Comparison of ENCODE assay signal across 17 cellular contexts in genomic region chr1:245860681-245861552, GRCh38.
DNase-seq lines count a peak whose midpoint lies in the region; ATAC-seq and TF ChIP-seq lines count a peak whose summit lies in the region.
"Had no signal": no experiment of that assay in that cellular context is flagged by ENCODE, and none has a peak within 500 bp of the region (broad histone marks: within the 10 kb centered on the region; RNA-seq: fewer than 3 reads in every experiment).

No MANE protein-coding gene starts in this region.

- H4K12ac ChIP-seq in trophoblast cell (ENCODE audit: low read depth, low read length), result no peak overlapping the region

- intact Hi-C loops in adrenal gland (cut with DNase I), result no loop called here

- H3K4me3 ChIP-seq in BLaER1 (no peak overlapping the region), fibroblast of lung (replicated peaks in 1 of 4; ENCODE audit: control extremely low read depth in 1 of 4, insufficient read depth in 1 of 4, low read depth in 3 of 4, low read length in 4 of 4) (no peak overlapping the region), trophoblast cell (ENCODE audit: low read depth, low read length) (no peak overlapping the region), adrenal gland (no peak overlapping the region)
- H3K4me3 ChIP-seq: PC-9 had no signal

- no peaks in the 10 kb centered on the region for H4K20me1 ChIP-seq in BLaER1
- H4K20me1 ChIP-seq in fibroblast of lung (ENCODE audit: control insufficient read depth, extremely low read depth, insufficient read depth, low read length), result no peaks in the 10 kb centered on the region
- no peaks in the 10 kb centered on the region for H4K20me1 ChIP-seq in H9 (ENCODE audit: control insufficient read depth, insufficient read depth, insufficient read length)

- H2AK5ac ChIP-seq in trophoblast cell (ENCODE audit: low read length), result no peak overlapping the region
- H2AK5ac ChIP-seq in H9 (ENCODE audit: insufficient read length, low read length), result no peak overlapping the region

- DNase-seq in RPMI7951 (ENCODE audit: low read depth) (peak; percentile 70), fibroblast of lung (ENCODE audit: low read depth in 2 of 2) (peak; percentile 66 to 88), trophoblast cell (peak; percentile 54 to 60), adrenal gland (no peak), H9 (no peak), NCI-H345 (lab: John Stamatoyannopoulos, UW) (no peak)
- DNase-seq: activated CD4-positive, alpha-beta T cell treated with anti-CD3 and anti-CD28 coated beads, Interleukin-2, amount 10 ng/mL, durations not matched to agents 7 days and 5 days; activated effector memory CD4-positive, alpha-beta T cell treated with anti-CD3 and anti-CD28 coated beads, Interleukin-2, amount 50 U/mL, for 16 hours; cerebellar nuclear complex; NCI-H2227 treated with DMSO at 0.1 percent for 48 hours; PC-9 had no signal

- H3K36me3 Mint-ChIP-seq in H9 (ENCODE audit: insufficient read depth in 1 of 3, low read depth in 3 of 3), result no peaks in the 10 kb centered on the region

- H2BK12ac ChIP-seq in trophoblast cell (ENCODE audit: low read length) (no peak overlapping the region), H9 (ENCODE audit: insufficient read length, low read depth, low read length) (no peak overlapping the region)

- no peak overlapping the region for H2BK5ac ChIP-seq in trophoblast cell (ENCODE audit: low read depth, low read length, poor library complexity)
- no peak overlapping the region for H2BK5ac ChIP-seq in H9 (ENCODE audit: insufficient read length, low read length)

- H3K36me3 ChIP-seq in BLaER1, result peaks cover 35% of the 10 kb centered on the region
- no peaks in the 10 kb centered on the region for H3K36me3 ChIP-seq in fibroblast of lung (ENCODE audit: control insufficient read depth, insufficient read depth, low read length)
- H3K36me3 ChIP-seq in trophoblast cell (ENCODE audit: control insufficient read depth in 1 of 2, insufficient read depth in 2 of 2, low read length in 2 of 2), result peaks cover 2 to 4% of the 10 kb centered on the region in 2 experiments
- H3K36me3 ChIP-seq in adrenal gland (replicated peaks in 1 of 2), result no peaks in the 10 kb centered on the region

- H3K9me3 ChIP-seq in BLaER1 (no peaks in the 10 kb centered on the region), fibroblast of lung (ENCODE audit: control insufficient read depth, insufficient read depth, low read depth, low read length) (no peaks in the 10 kb centered on the region), trophoblast cell (ENCODE audit: insufficient read depth, low read depth, low read length) (no peaks in the 10 kb centered on the region), adrenal gland (replicated peaks in 1 of 3) (no peaks in the 10 kb centered on the region), H9 (ENCODE audit: control insufficient read depth, low read depth, low read length) (no peaks in the 10 kb centered on the region)

- H3K27me3 ChIP-seq in BLaER1 (no peaks in the 10 kb centered on the region), fibroblast of lung (ENCODE audit: control insufficient read depth, insufficient read depth, low read length) (no peaks in the 10 kb centered on the region), trophoblast cell (ENCODE audit: insufficient read depth, low read length) (no peaks in the 10 kb centered on the region), adrenal gland (no peaks in the 10 kb centered on the region), H9 (ENCODE audit: insufficient read depth, low read length) (no peaks in the 10 kb centered on the region)
- H3K27me3 ChIP-seq: foreskin keratinocyte had no signal

- WGBS in trophoblast cell (ENCODE audit: extremely low coverage, insufficient coverage, insufficient read length), result no CpG with 5 or more reads among the region's 8 CpGs
- WGBS in adrenal gland, 4 donors, result 56 to 72% (median 63%) methylated on average over 7 to 8 of the region's 8 CpGs
- no CpG with 5 or more reads among the region's 8 CpGs for WGBS in H9 (ENCODE audit: extremely low coverage, insufficient read length, low lambda C conversion rate)

- H3K79me1 ChIP-seq in trophoblast cell (ENCODE audit: low read length) (peaks cover 2% of the 10 kb centered on the region), H9 (ENCODE audit: insufficient read depth, low read depth, low read length, poor library complexity, severe bottlenecking) (no peaks in the 10 kb centered on the region)

- no peak overlapping the region for H3K18ac ChIP-seq in trophoblast cell (ENCODE audit: low read length)
- H3K18ac ChIP-seq in H9 (ENCODE audit: insufficient read length, low read depth, low read length), result no peak overlapping the region

- no peak overlapping the region for H3K14ac ChIP-seq in trophoblast cell (ENCODE audit: low read length)
- no peak overlapping the region for H3K14ac ChIP-seq in H9 (ENCODE audit: insufficient read depth, low read length)

- H3K27ac Mint-ChIP-seq in H9, result no peak overlapping the region
- H3K27ac Mint-ChIP-seq: activated CD4-positive, alpha-beta T cell treated with anti-CD3 and anti-CD28 coated beads, Interleukin-2, amount 10 ng/mL, durations not matched to agents 7 days and 5 days; CD14-positive monocyte; T-helper 1 cell treated with Interleukin-12 subunit alpha and Interleukin-12 subunit beta and Interleukin-4 antibody, amounts not matched to agents 30 μg/mL and 1 μg/mL, for 36 hours had no signal

- no peak overlapping the region for H4K91ac ChIP-seq in trophoblast cell (ENCODE audit: low read depth, low read length)
- no peak overlapping the region for H4K91ac ChIP-seq in H9 (ENCODE audit: insufficient read length, low read depth, low read length)

- H3K4ac ChIP-seq in trophoblast cell (ENCODE audit: low read depth, low read length) (no peak overlapping the region), H9 (ENCODE audit: low read depth, low read length) (no peak overlapping the region)

- H4K5ac ChIP-seq in H9 (ENCODE audit: insufficient read length, low read depth, low read length), result no peak overlapping the region

- no peaks in the 10 kb centered on the region for H3K9me3 Mint-ChIP-seq in H9
- H3K9me3 Mint-ChIP-seq: activated CD4-positive, alpha-beta T cell treated with anti-CD3 and anti-CD28 coated beads, Interleukin-2, amount 10 ng/mL, durations not matched to agents 7 days and 5 days; neural crest cell; T-helper 1 cell treated with Interleukin-12 subunit alpha and Interleukin-12 subunit beta and Interleukin-4 antibody, amounts not matched to agents 30 μg/mL and 1 μg/mL, for 36 hours had no signal

- no peak for ATAC-seq in GM19395 (IDR thresholded peaks at IDR 0.05; ENCODE audit: unreplicated experiment)

- no peak overlapping the region for H3K56ac ChIP-seq in H9 (ENCODE audit: insufficient read length, low read depth, low read length)

- peaks cover 7 to 9% of the 10 kb centered on the region in 2 experiments for H3K4me1 Mint-ChIP-seq in H9
- H3K4me1 Mint-ChIP-seq: activated CD4-positive, alpha-beta T cell treated with anti-CD3 and anti-CD28 coated beads, Interleukin-2, amount 10 ng/mL, durations not matched to agents 7 days and 5 days; CD14-positive monocyte had no signal

- no peak overlapping the region for H3K27ac ChIP-seq in BLaER1
- peak overlapping the region; percentile 75 for H3K27ac ChIP-seq in fibroblast of lung (ENCODE audit: insufficient read depth, low read length)
- H3K27ac ChIP-seq in trophoblast cell (ENCODE audit: low read depth, low read length), result no peak overlapping the region
- H3K27ac ChIP-seq in adrenal gland, result peak overlapping the region in 1 of 5 donors; percentile 20
- H3K27ac ChIP-seq in H9 (ENCODE audit: insufficient read length, low read depth, low read length), result no peak overlapping the region
- H3K27ac ChIP-seq: foreskin keratinocyte, PC-9 had no signal

- TF ChIP-seq POLR2A in adrenal gland (IDR thresholded peaks at IDR 0.05), result no peak

- no peak overlapping the region for H2BK15ac ChIP-seq in H9 (ENCODE audit: low read depth, low read length)

- H2BK120ac ChIP-seq in trophoblast cell (ENCODE audit: insufficient read depth, low read length, poor library complexity) (no peak overlapping the region), H9 (ENCODE audit: low read depth, low read length, poor library complexity, severe bottlenecking) (no peak overlapping the region)

- H3K4me3 Mint-ChIP-seq in H9, result no peak overlapping the region
- H3K4me3 Mint-ChIP-seq: activated CD4-positive, alpha-beta T cell treated with anti-CD3 and anti-CD28 coated beads, Interleukin-2, amount 10 ng/mL, durations not matched to agents 7 days and 5 days; CD14-positive monocyte; neural crest cell; T-helper 1 cell treated with Interleukin-12 subunit alpha and Interleukin-12 subunit beta and Interleukin-4 antibody, amounts not matched to agents 30 μg/mL and 1 μg/mL, for 36 hours had no signal

- H3K4me2 ChIP-seq in BLaER1 (peak overlapping the region; percentile 33), fibroblast of lung (ENCODE audit: extremely low read depth, insufficient read depth, low read length) (peak overlapping the region; percentile 36), trophoblast cell (ENCODE audit: low read length) (no peak overlapping the region), H9 (ENCODE audit: insufficient read depth, insufficient read length, low read length) (no peak overlapping the region)
- H3K4me2 ChIP-seq: PC-9 had no signal

- H3K23ac ChIP-seq in trophoblast cell (ENCODE audit: low read length), result peak overlapping the region; percentile 25
- H3K23ac ChIP-seq in H9 (ENCODE audit: insufficient read length, low read depth, low read length), result no peak overlapping the region

- H3K23me2 ChIP-seq in H9 (ENCODE audit: insufficient read length, low read depth, low read length, poor library complexity, severe bottlenecking), result no peaks in the 10 kb centered on the region

- no peak overlapping the region for H2BK20ac ChIP-seq in H9 (ENCODE audit: low read depth, low read length, poor library complexity, severe bottlenecking)

- no peak overlapping the region for H3K9ac ChIP-seq in BLaER1
- H3K9ac ChIP-seq in fibroblast of lung (ENCODE audit: insufficient read depth, low read length), result no peak overlapping the region
- no peak overlapping the region for H3K9ac ChIP-seq in trophoblast cell (ENCODE audit: low read length)
- no peak overlapping the region for H3K9ac ChIP-seq in H9 (ENCODE audit: extremely low read depth, insufficient read length, low read length)

- H3K4me1 ChIP-seq in BLaER1 (peaks cover 16% of the 10 kb centered on the region), fibroblast of lung (ENCODE audit: control insufficient read depth, extremely low read depth, insufficient read depth, low read length) (peaks cover 23% of the 10 kb centered on the region), trophoblast cell (ENCODE audit: control insufficient read depth in 1 of 2, insufficient read depth in 2 of 2, low read length in 2 of 2) (peaks cover 2 to 11% of the 10 kb centered on the region in 2 experiments), adrenal gland (replicated peaks in 1 of 2) (peaks cover 0 to 8% of the 10 kb centered on the region in 2 donors), H9 (ENCODE audit: insufficient read depth, low read length) (no peaks in the 10 kb centered on the region; the same call in 1 of the 2 replicates)
- H3K4me1 ChIP-seq: foreskin keratinocyte had no signal

- TF ChIP-seq CTCF in fibroblast of lung (conservative IDR thresholded peaks at IDR 0.05 in 1 of 2, IDR thresholded peaks at IDR 0.05 in 1 of 2; ENCODE audit: low read depth in 1 of 2, low read length in 2 of 2) (peak; percentile 8 to 35), adrenal gland (IDR thresholded peaks at IDR 0.05) (no peak), H9 (conservative IDR thresholded peaks at IDR 0.05) (no peak)

- no peak overlapping the region for H2AFZ ChIP-seq in fibroblast of lung (ENCODE audit: low read length)
- H2AFZ ChIP-seq in trophoblast cell (ENCODE audit: insufficient read depth, low read length, poor library complexity), result no peak overlapping the region
- H2AFZ ChIP-seq in H9 (ENCODE audit: low read length), result no peak overlapping the region
- H2AFZ ChIP-seq: PC-9 had no signal

- no peak overlapping the region for H3T11ph ChIP-seq in H9 (ENCODE audit: low read length)

- H3K27me3 Mint-ChIP-seq in H9 (ENCODE audit: low read depth), result no peaks in the 10 kb centered on the region; the same call in 1 of the 2 replicates
- H3K27me3 Mint-ChIP-seq: activated CD4-positive, alpha-beta T cell treated with anti-CD3 and anti-CD28 coated beads, Interleukin-2, amount 10 ng/mL, durations not matched to agents 7 days and 5 days had no signal

- H4K8ac ChIP-seq in trophoblast cell (ENCODE audit: low read depth, low read length), result no peak overlapping the region
- no peak overlapping the region for H4K8ac ChIP-seq in H9 (replicated peaks; ENCODE audit: insufficient read length, low read depth, low read length)

- H3K79me2 ChIP-seq in fibroblast of lung (ENCODE audit: control insufficient read depth, insufficient read depth, low read length), result no peaks in the 10 kb centered on the region
- H3K79me2 ChIP-seq in trophoblast cell (ENCODE audit: control insufficient read depth, insufficient read depth, low read length, poor library complexity), result no peaks in the 10 kb centered on the region
- H3K79me2 ChIP-seq in H9 (ENCODE audit: insufficient read depth, low read length), result no peaks in the 10 kb centered on the region

Comparison
In these comparisons a context has a peak if more than half of its experiments do, and no peak if none do; other contexts are left out.
1. H3K4me2 ChIP-seq: peak in BLaER1 (single experiment) and fibroblast of lung (single experiment); none in trophoblast cell (single experiment) and H9 (single experiment).
2. DNase-seq: peak in RPMI7951 (single experiment), fibroblast of lung (2 of 2) and trophoblast cell (2 of 2); none in adrenal gland (0 of 7), H9 (single experiment) and NCI-H345 (single experiment).
3. CTCF ChIP-seq: peak in fibroblast of lung (2 of 2); none in adrenal gland (0 of 6) and H9 (single experiment).